ENCODE assay signal across 36 cellular contexts in genomic region chr1:76723949-76724348, GRCh38.
"Had no signal": no experiment of that assay in that cellular context is flagged by ENCODE, and none has a peak within 500 bp of the region (broad histone marks: within the 10 kb centered on the region; RNA-seq: fewer than 3 reads in every experiment).

No MANE protein-coding gene starts in this region.

- H3K27ac Mint-ChIP-seq: activated CD4-positive, alpha-beta memory T cell treated with anti-CD3 and anti-CD28 coated beads, Interleukin-2, amount 10 ng/mL, durations not matched to agents 7 days and 5 days; activated CD4-positive, alpha-beta T cell treated with anti-CD3 and anti-CD28 coated beads for 36 hours; activated CD4-positive, alpha-beta T cell treated with anti-CD3 and anti-CD28 coated beads, Interleukin-2, amount 10 ng/mL, durations not matched to agents 7 days and 5 days; activated CD8-positive, alpha-beta memory T cell treated with anti-CD3 and anti-CD28 coated beads, Interleukin-2, amount 10 ng/mL, durations not matched to agents 7 days and 5 days; activated CD8-positive, alpha-beta T cell treated with anti-CD3 and anti-CD28 coated beads, Interleukin-2, amount 10 ng/mL, durations not matched to agents 7 days and 5 days; activated naive CD4-positive, alpha-beta T cell treated with anti-CD3 and anti-CD28 coated beads for 36 hours; activated naive CD4-positive, alpha-beta T cell treated with anti-CD3 and anti-CD28 coated beads, Interleukin-2, amount 50 U/mL, for 24 hours; activated naive CD8-positive, alpha-beta T cell; activated naive CD8-positive, alpha-beta T cell treated with anti-CD3 and anti-CD28 coated beads, Interleukin-2, amount 10 ng/mL, durations not matched to agents 7 days and 5 days; activated naive CD8-positive, alpha-beta T cell treated with anti-CD3 and anti-CD28 coated beads, Interleukin-2, amount 50 U/mL, for 24 hours; activated T-cell treated with anti-CD3 and anti-CD28 coated beads, Interleukin-2, amount 50 U/mL, for 24 hours; brain; T-helper 1 cell treated with Interleukin-12 subunit alpha and Interleukin-12 subunit beta and Interleukin-4 antibody, amounts not matched to agents 30 μg/mL and 1 μg/mL, for 36 hours; T-helper 2 cell treated with Interferon-gamma antibody and Interleukin-4, amounts not matched to agents 5 μg/mL and 100 μg/mL, for 36 hours had no signal

- H3K9me3 Mint-ChIP-seq: activated CD4-positive, alpha-beta memory T cell treated with anti-CD3 and anti-CD28 coated beads, Interleukin-2, amount 10 ng/mL, durations not matched to agents 7 days and 5 days; activated CD4-positive, alpha-beta T cell treated with anti-CD3 and anti-CD28 coated beads, Interleukin-2, amount 10 ng/mL, durations not matched to agents 7 days and 5 days; activated naive CD4-positive, alpha-beta T cell treated with anti-CD3 and anti-CD28 coated beads for 36 hours; activated naive CD4-positive, alpha-beta T cell treated with anti-CD3 and anti-CD28 coated beads, Interleukin-2, amount 50 U/mL, for 24 hours; activated naive CD8-positive, alpha-beta T cell treated with anti-CD3 and anti-CD28 coated beads, Interleukin-2, amount 10 ng/mL, durations not matched to agents 7 days and 5 days; activated naive CD8-positive, alpha-beta T cell treated with anti-CD3 and anti-CD28 coated beads, Interleukin-2, amount 50 U/mL, for 24 hours; activated T-cell treated with anti-CD3 and anti-CD28 coated beads, Interleukin-2, amount 50 U/mL, for 24 hours; brain; central memory CD8-positive, alpha-beta T cell; T-helper 1 cell treated with Interleukin-12 subunit alpha and Interleukin-12 subunit beta and Interleukin-4 antibody, amounts not matched to agents 30 μg/mL and 1 μg/mL, for 36 hours; T-helper 2 cell treated with Interferon-gamma antibody and Interleukin-4, amounts not matched to agents 5 μg/mL and 100 μg/mL, for 36 hours had no signal

- H3K27me3 Mint-ChIP-seq: activated CD4-positive, alpha-beta memory T cell treated with anti-CD3 and anti-CD28 coated beads, Interleukin-2, amount 10 ng/mL, durations not matched to agents 7 days and 5 days; activated CD4-positive, alpha-beta T cell treated with anti-CD3 and anti-CD28 coated beads for 36 hours; activated CD4-positive, alpha-beta T cell treated with anti-CD3 and anti-CD28 coated beads, Interleukin-2, amount 10 ng/mL, durations not matched to agents 7 days and 5 days; activated CD8-positive, alpha-beta memory T cell treated with anti-CD3 and anti-CD28 coated beads, Interleukin-2, amount 10 ng/mL, durations not matched to agents 7 days and 5 days; activated naive CD4-positive, alpha-beta T cell treated with anti-CD3 and anti-CD28 coated beads, Interleukin-2, amount 50 U/mL, for 24 hours; activated naive CD8-positive, alpha-beta T cell; activated naive CD8-positive, alpha-beta T cell treated with anti-CD3 and anti-CD28 coated beads, Interleukin-2, amount 10 ng/mL, durations not matched to agents 7 days and 5 days; activated T-cell treated with anti-CD3 and anti-CD28 coated beads, Interleukin-2, amount 50 U/mL, for 24 hours; central memory CD8-positive, alpha-beta T cell had no signal

- H3K27ac ChIP-seq: ascending aorta, cardiac muscle cell, VCaP had no signal

- H3K4me3 Mint-ChIP-seq: activated CD4-positive, alpha-beta memory T cell treated with anti-CD3 and anti-CD28 coated beads, Interleukin-2, amount 10 ng/mL, durations not matched to agents 7 days and 5 days; activated CD4-positive, alpha-beta T cell treated with anti-CD3 and anti-CD28 coated beads for 36 hours; activated CD4-positive, alpha-beta T cell treated with anti-CD3 and anti-CD28 coated beads, Interleukin-2, amount 10 ng/mL, durations not matched to agents 7 days and 5 days; activated CD8-positive, alpha-beta memory T cell treated with anti-CD3 and anti-CD28 coated beads, Interleukin-2, amount 10 ng/mL, durations not matched to agents 7 days and 5 days; activated CD8-positive, alpha-beta T cell treated with anti-CD3 and anti-CD28 coated beads, Interleukin-2, amount 10 ng/mL, durations not matched to agents 7 days and 5 days; activated naive CD4-positive, alpha-beta T cell treated with anti-CD3 and anti-CD28 coated beads for 36 hours; activated naive CD4-positive, alpha-beta T cell treated with anti-CD3 and anti-CD28 coated beads, Interleukin-2, amount 50 U/mL, for 24 hours; activated naive CD8-positive, alpha-beta T cell; activated naive CD8-positive, alpha-beta T cell treated with anti-CD3 and anti-CD28 coated beads, Interleukin-2, amount 10 ng/mL, durations not matched to agents 7 days and 5 days; activated naive CD8-positive, alpha-beta T cell treated with anti-CD3 and anti-CD28 coated beads, Interleukin-2, amount 50 U/mL, for 24 hours; activated T-cell treated with anti-CD3 and anti-CD28 coated beads, Interleukin-2, amount 50 U/mL, for 24 hours; brain; central memory CD8-positive, alpha-beta T cell; T-helper 1 cell treated with Interleukin-12 subunit alpha and Interleukin-12 subunit beta and Interleukin-4 antibody, amounts not matched to agents 30 μg/mL and 1 μg/mL, for 36 hours; T-helper 2 cell treated with Interferon-gamma antibody and Interleukin-4, amounts not matched to agents 5 μg/mL and 100 μg/mL, for 36 hours had no signal

- H3K27me3 ChIP-seq: ascending aorta, cardiac muscle cell had no signal

- H3K36me3 Mint-ChIP-seq: activated CD8-positive, alpha-beta memory T cell treated with anti-CD3 and anti-CD28 coated beads, Interleukin-2, amount 10 ng/mL, durations not matched to agents 7 days and 5 days; activated naive CD4-positive, alpha-beta T cell treated with anti-CD3 and anti-CD28 coated beads, Interleukin-2, amount 50 U/mL, for 24 hours; activated naive CD8-positive, alpha-beta T cell; activated naive CD8-positive, alpha-beta T cell treated with anti-CD3 and anti-CD28 coated beads, Interleukin-2, amount 10 ng/mL, durations not matched to agents 7 days and 5 days; brain had no signal

- H3K4me3 ChIP-seq: ascending aorta, cardiac muscle cell had no signal

- H3K4me1 Mint-ChIP-seq: activated CD4-positive, alpha-beta memory T cell treated with anti-CD3 and anti-CD28 coated beads, Interleukin-2, amount 10 ng/mL, durations not matched to agents 7 days and 5 days; activated CD4-positive, alpha-beta T cell treated with anti-CD3 and anti-CD28 coated beads for 36 hours; activated CD4-positive, alpha-beta T cell treated with anti-CD3 and anti-CD28 coated beads, Interleukin-2, amount 10 ng/mL, durations not matched to agents 7 days and 5 days; activated CD8-positive, alpha-beta memory T cell treated with anti-CD3 and anti-CD28 coated beads, Interleukin-2, amount 10 ng/mL, durations not matched to agents 7 days and 5 days; activated naive CD4-positive, alpha-beta T cell treated with anti-CD3 and anti-CD28 coated beads, Interleukin-2, amount 50 U/mL, for 24 hours; activated naive CD8-positive, alpha-beta T cell treated with anti-CD3 and anti-CD28 coated beads, Interleukin-2, amount 10 ng/mL, durations not matched to agents 7 days and 5 days; activated naive CD8-positive, alpha-beta T cell treated with anti-CD3 and anti-CD28 coated beads, Interleukin-2, amount 50 U/mL, for 24 hours; central memory CD8-positive, alpha-beta T cell had no signal

- ATAC-seq: activated CD4-positive, alpha-beta T cell treated with anti-CD3 and anti-CD28 coated beads for 36 hours; activated CD4-positive, CD25-positive, alpha-beta regulatory T cell treated with anti-CD3 and anti-CD28 coated beads, Interleukin-2, amount 50 U/mL, for 24 hours; activated CD8-positive, alpha-beta memory T cell treated with anti-CD3 and anti-CD28 coated beads, Interleukin-2, amount 10 ng/mL, durations not matched to agents 7 days and 5 days; activated CD8-positive, alpha-beta T cell treated with anti-CD3 and anti-CD28 coated beads, Interleukin-2, amount 10 ng/mL, durations not matched to agents 7 days and 5 days; activated naive CD8-positive, alpha-beta T cell treated with anti-CD3 and anti-CD28 coated beads, Interleukin-2, amount 50 U/mL, for 24 hours had no signal

- DNase-seq: activated CD4-positive, alpha-beta memory T cell treated with anti-CD3 and anti-CD28 coated beads, Interleukin-2, amount 10 ng/mL, durations not matched to agents 7 days and 5 days; activated CD4-positive, alpha-beta T cell treated with anti-CD3 and anti-CD28 coated beads for 1 hour; activated CD4-positive, alpha-beta T cell treated with anti-CD3 and anti-CD28 coated beads for 36 hours; activated CD4-positive, alpha-beta T cell treated with anti-CD3 and anti-CD28 coated beads for 48 hours; activated CD4-positive, alpha-beta T cell treated with anti-CD3 and anti-CD28 coated beads, Interleukin-2, amount 10 ng/mL, durations not matched to agents 7 days and 5 days; activated CD4-positive, alpha-beta T cell treated with anti-CD3 and anti-CD28 coated beads, Interleukin-2, amount 50 U/mL, for 48 hours; activated CD4-positive, CD25-positive, alpha-beta regulatory T cell; activated CD8-positive, alpha-beta memory T cell treated with anti-CD3 and anti-CD28 coated beads for 24 hours; activated CD8-positive, alpha-beta memory T cell treated with anti-CD3 and anti-CD28 coated beads, Interleukin-2, amount 10 ng/mL, durations not matched to agents 7 days and 5 days; activated CD8-positive, alpha-beta memory T cell treated with anti-CD3 and anti-CD28 coated beads, Interleukin-2, amount 50 U/mL, for 48 hours; activated CD8-positive, alpha-beta T cell treated with anti-CD3 and anti-CD28 coated beads, Interleukin-2, amount 10 ng/mL, durations not matched to agents 7 days and 5 days; activated effector memory CD4-positive, alpha-beta T cell treated with anti-CD3 and anti-CD28 coated beads, Interleukin-2, amount 50 U/mL, for 16 hours; activated gamma-delta T cell treated with Interleukin-2 at 50 U/mL for 16 hours; activated naive CD4-positive, alpha-beta T cell; activated naive CD4-positive, alpha-beta T cell treated with anti-CD3 and anti-CD28 coated beads for 36 hours; activated naive CD8-positive, alpha-beta T cell treated with anti-CD3 and anti-CD28 coated beads, Interleukin-2, amount 10 ng/mL, durations not matched to agents 7 days and 5 days; activated naive CD8-positive, alpha-beta T cell treated with anti-CD3 and anti-CD28 coated beads, Interleukin-2, amount 50 U/mL, for 24 hours; activated T-cell treated with anti-CD3 and anti-CD28 coated beads, Interleukin-2, amount 50 U/mL, for 24 hours; activated T-cell treated with anti-CD3 and anti-CD28 coated beads, Interleukin-2, amount 50 U/mL, for 48 hours; amygdala; anterior cingulate cortex; caudate nucleus; cerebellar nuclear complex; T-helper 1 cell; T-helper 2 cell; T-helper 9 cell had no signal

- H3K9me3 ChIP-seq: ascending aorta had no signal

- H3K4me1 ChIP-seq: ascending aorta had no signal

- H3K36me3 ChIP-seq: ascending aorta, cardiac muscle cell had no signal
